In the genomic region with DNA sequence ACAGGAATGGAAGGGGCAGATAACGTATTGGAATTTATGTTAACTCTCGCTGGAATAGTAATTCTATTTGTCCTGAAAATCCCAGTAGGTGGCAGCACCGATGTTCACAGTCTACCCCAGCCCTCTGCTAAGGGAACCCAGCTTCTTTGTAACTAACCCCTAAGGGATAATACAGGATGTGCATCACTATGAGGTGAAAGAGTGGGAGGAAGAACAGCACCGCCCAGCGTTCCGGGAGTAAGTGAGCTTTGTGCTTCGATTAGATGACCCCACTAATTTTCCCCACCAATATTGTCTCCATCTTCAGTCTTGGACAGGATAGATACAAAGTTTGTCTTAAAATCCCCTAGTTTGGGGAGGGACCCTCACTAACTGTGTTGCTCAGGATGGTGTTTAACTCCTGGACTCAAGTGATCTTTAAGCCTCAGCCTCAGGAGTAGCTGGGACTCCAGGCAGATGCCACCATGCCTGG, we compare ENCODE assay signal across 8 cellular contexts.
DNase-seq lines count a peak whose midpoint lies in the region; ATAC-seq, FAIRE-seq and TF ChIP-seq lines count a peak whose summit lies in the region.

No MANE protein-coding gene starts in this region.

- peak; percentile 64 for ATAC-seq in GM18508 (IDR thresholded peaks at IDR 0.05; ENCODE audit: insufficient read depth, unreplicated experiment)
- peak; percentile 87 for ATAC-seq in HG03025 (IDR thresholded peaks at IDR 0.05; ENCODE audit: low FRiP score, unreplicated experiment)

- TF ChIP-seq CTCF in WI38 (IDR thresholded peaks at IDR 0.05; ENCODE audit: low read depth, low read length) = peak; percentile 56

- peak overlapping the region; percentile 99 for H3K4me3 ChIP-seq in WI38 (ENCODE audit: low read depth, low read length)

- FAIRE-seq in A204.1 (lab: Jason Lieb, UNC) = peak; percentile 91

- DNase-seq in NCI-H2107 treated with DMSO at 0.1 percent for 48 hours (lab: John Stamatoyannopoulos, UW; ENCODE audit: unreplicated experiment) (peak; percentile 87), cerebellar cortex (ENCODE audit: low spot score) (peak; percentile 94), kidney glomerular epithelial cell (lab: John Stamatoyannopoulos, UW) (peak; percentile 90)
- DNase-seq in stimulated activated CD4-positive, alpha-beta T cell treated with anti-CD3 and anti-CD28 coated beads, Interleukin-15, amount 100 ng/mL, for 24 hours = peak; percentile 89

Comparison
In these comparisons a context has a peak if more than half of its experiments do, and no peak if none do; other contexts are left out.
1. Peak in every context shown above with its lines: DNase-seq, ATAC-seq and H3K4me3 ChIP-seq.